ENCODE assay signal across 14 cellular contexts in genomic region chr15:39710681-39711080, GRCh38.
DNase-seq lines count a peak whose midpoint lies in the region; ATAC-seq and TF ChIP-seq lines count a peak whose summit lies in the region.
"Had no signal": no experiment of that assay in that cellular context is flagged by ENCODE, and none has a peak within 500 bp of the region (broad histone marks: within the 10 kb centered on the region; RNA-seq: fewer than 3 reads in every experiment).

No MANE protein-coding gene starts in this region.

- ATAC-seq in GM19328 (IDR thresholded peaks at IDR 0.05; ENCODE audit: unreplicated experiment), result no peak
- ATAC-seq: A549, HepG2 had no signal

- TF ChIP-seq CTCF in fibroblast of pulmonary artery (IDR thresholded peaks at IDR 0.05; ENCODE audit: low read length, missing control alignments), result no peak

- no peak overlapping the region for H3K4me3 ChIP-seq in fibroblast of pulmonary artery (replicated peaks; ENCODE audit: low read depth, low read length)
- H3K4me3 ChIP-seq: A549, BLaER1 had no signal

- peak; percentile 73 for DNase-seq in EH (ENCODE audit: low read depth)
- peak; percentile 26 for DNase-seq in M059J (ENCODE audit: low read depth)
- peak; percentile 42 for DNase-seq in fibroblast of pulmonary artery (ENCODE audit: low read depth)
- DNase-seq in NCI-H1105 (lab: John Stamatoyannopoulos, UW), result no peak
- no peak for DNase-seq in HuH-7.5 (ENCODE audit: low spot score)
- DNase-seq: Calu3; CD4-positive, alpha-beta memory T cell; DMS79 treated with DMSO at 0.1 percent for 48 hours; H9; KG1 had no signal

Comparison
In these comparisons a context has a peak if more than half of its experiments do, and no peak if none do; other contexts are left out.
1. DNase-seq: peak in EH (single experiment), M059J (single experiment) and fibroblast of pulmonary artery (single experiment); none in NCI-H1105 (single experiment) and HuH-7.5 (single experiment).